Comparison of ENCODE assay signal across 1 cellular context in the genomic region with DNA sequence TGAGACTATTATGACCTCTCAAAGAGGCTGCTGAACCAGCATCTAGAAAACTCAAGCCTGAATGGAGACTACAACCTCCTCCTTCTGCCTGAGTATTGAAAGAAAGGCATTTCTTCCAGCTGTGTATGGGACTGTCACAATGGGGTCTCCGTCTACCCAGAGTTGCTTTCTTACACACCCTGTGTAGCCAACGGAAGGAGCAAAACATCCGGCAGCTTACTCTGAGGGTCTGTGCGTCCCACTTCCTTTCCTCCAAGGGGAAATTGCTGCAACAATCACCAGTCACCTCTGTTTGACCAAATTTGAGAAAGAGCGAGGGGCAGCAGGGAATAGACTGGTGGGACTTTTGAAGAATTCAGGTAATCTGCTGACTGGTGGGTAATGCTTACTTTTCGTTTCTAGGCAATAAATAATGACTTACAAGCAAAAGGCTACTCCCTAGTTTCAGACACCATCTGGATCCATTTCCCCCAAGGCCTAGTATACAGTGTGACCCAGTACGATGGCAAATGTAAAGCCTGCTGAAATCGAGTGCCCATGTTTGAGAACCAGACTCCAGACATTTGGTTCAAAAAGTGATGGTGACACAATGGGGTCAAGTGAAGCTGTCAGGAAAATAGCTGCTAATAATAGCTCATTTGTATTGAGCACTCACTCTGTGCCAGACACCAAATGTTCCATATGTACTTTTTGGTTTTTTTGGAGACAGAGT.
TF ChIP-seq lines count a peak whose summit lies in the region.

No MANE protein-coding gene starts in this region.

TF ChIP-seq in endothelial cell of umbilical vein, 7 proteins besides CTCF, POLR2A, EP300 and RAD21 (continued from another document):
- TF ChIP-seq EZH2 (IDR thresholded peaks at IDR 0.05; ENCODE audit: borderline replicate concordance, low read depth, low read length, severe bottlenecking) (no peak), MYC (IDR thresholded peaks at IDR 0.05; ENCODE audit: low read depth, low read length) (no peak)
